In the genomic region with DNA sequence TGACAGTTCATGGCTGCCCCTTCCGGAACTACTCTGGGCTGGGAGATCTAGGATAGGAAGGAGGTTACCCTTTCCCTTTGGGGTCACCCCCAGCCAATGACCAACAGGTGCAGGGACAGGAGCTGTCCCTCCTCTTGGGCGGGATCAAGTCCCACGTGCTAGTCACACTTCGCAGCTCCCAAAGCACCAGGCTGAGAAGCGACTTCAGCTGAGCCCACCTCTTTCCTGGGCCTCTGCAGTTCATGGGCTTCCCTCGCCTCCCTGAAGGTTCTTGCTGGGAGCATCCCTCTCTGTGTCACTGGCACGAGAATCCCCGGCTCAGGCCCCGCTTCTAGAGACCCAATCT, we compare ENCODE assay signal across 14 cellular contexts.
DNase-seq lines count a peak whose midpoint lies in the region; TF ChIP-seq lines count a peak whose summit lies in the region.
"Had no signal": no experiment of that assay in that cellular context is flagged by ENCODE, and none has a peak within 500 bp of the region (broad histone marks: within the 10 kb centered on the region; RNA-seq: fewer than 3 reads in every experiment).

No MANE protein-coding gene starts in this region.

- no peaks in the 10 kb centered on the region for H3K27me3 ChIP-seq in neutrophil
- H3K27me3 ChIP-seq in tibial artery, result no peaks in the 10 kb centered on the region
- H3K27me3 ChIP-seq: MG63 had no signal

- no peak for TF ChIP-seq RAD21 in Ishikawa (IDR thresholded peaks at IDR 0.05; ENCODE audit: low read depth)

- H3K9me3 ChIP-seq in neutrophil, result no peaks in the 10 kb centered on the region
- no peaks in the 10 kb centered on the region for H3K9me3 ChIP-seq in tibial artery
- H3K9me3 ChIP-seq: MG63 had no signal

- H3K27ac ChIP-seq in neutrophil, result peak overlapping the region; percentile 46
- peak overlapping the region; percentile 28 to 51 for H3K27ac ChIP-seq in tibial artery
- H3K27ac ChIP-seq: VCaP had no signal

- H3K27ac Mint-ChIP-seq in brain, result peak overlapping the region in 3 of 5 experiments; percentile 53 to 98 (median 93)

- no peaks in the 10 kb centered on the region for H3K27me3 Mint-ChIP-seq in brain

- no peak for TF ChIP-seq CTCF in brain (conservative IDR thresholded peaks at IDR 0.05)
- no peak for TF ChIP-seq CTCF in neutrophil (IDR thresholded peaks at IDR 0.05)
- no peak for TF ChIP-seq CTCF in tibial artery (IDR thresholded peaks at IDR 0.05)

- H3K4me3 ChIP-seq in neutrophil (ENCODE audit: low read depth in 1 of 2, low read length in 1 of 2) (no peak overlapping the region), tibial artery (no peak overlapping the region)
- H3K4me3 ChIP-seq: MG63 had no signal

- no peak for TF ChIP-seq EP300 in Ishikawa (IDR thresholded peaks at IDR 0.05; ENCODE audit: borderline replicate concordance)

- peaks cover 13% of the 10 kb centered on the region for H3K36me3 ChIP-seq in neutrophil
- no peaks in the 10 kb centered on the region for H3K36me3 ChIP-seq in tibial artery
- H3K36me3 ChIP-seq: MG63 had no signal

- H3K4me1 Mint-ChIP-seq in brain, result peaks cover 66% of the 10 kb centered on the region

- peaks cover 0 to 3% (median 0%) of the 10 kb centered on the region in 5 experiments for H3K9me3 Mint-ChIP-seq in brain
- H3K9me3 Mint-ChIP-seq: CD14-positive monocyte had no signal

- intact Hi-C loops in tibial artery (cut with DNase I; ENCODE audit: low total_unique reads), result no loop called here

- no peak overlapping the region for H3K4me3 Mint-ChIP-seq in brain
- H3K4me3 Mint-ChIP-seq: CD14-positive monocyte had no signal

- DNase-seq in tibial artery (no peak), HCEC 1CT (no peak), germinal center (ENCODE audit: low spot score) (no peak), H4 (ENCODE audit: low spot score) (no peak)
- DNase-seq: EL; MG63; NCI-H2029; NCI-H526 treated with DMSO at 0.1 percent for 48 hours; stimulated activated naive CD8-positive, alpha-beta T cell treated with anti-CD3 and anti-CD28 coated beads, Interleukin-15, Interleukin-2, amounts not matched to agents 100 U/mL and 50 U/mL, for 24 hours had no signal

- peaks cover 9% of the 10 kb centered on the region for H3K36me3 Mint-ChIP-seq in brain

- H3K4me1 ChIP-seq in neutrophil (ENCODE audit: control insufficient read depth in 1 of 2, insufficient read depth in 1 of 2, low read depth in 1 of 2, low read length in 1 of 2) (peaks cover 16 to 24% of the 10 kb centered on the region in 2 experiments), tibial artery (peaks cover 0 to 76% (median 9%) of the 10 kb centered on the region in 4 donors)

TF ChIP-seq in Ishikawa, 13 proteins besides CTCF, POLR2A, EP300 and RAD21:
- no peak for TF ChIP-seq CEBPB (IDR thresholded peaks at IDR 0.05)
- TF ChIP-seq FOXM1 (IDR thresholded peaks at IDR 0.05; ENCODE audit: borderline replicate concordance, low read depth), result no peak
- TF ChIP-seq TCF12 (IDR thresholded peaks at IDR 0.05; ENCODE audit: low read depth), result no peak
- no peak for TF ChIP-seq YY1 (IDR thresholded peaks at IDR 0.05; ENCODE audit: low read depth)
- TF ChIP-seq ZBTB7A (IDR thresholded peaks at IDR 0.05; ENCODE audit: low read depth), result no peak
- TF ChIP-seq, protein P1, sequence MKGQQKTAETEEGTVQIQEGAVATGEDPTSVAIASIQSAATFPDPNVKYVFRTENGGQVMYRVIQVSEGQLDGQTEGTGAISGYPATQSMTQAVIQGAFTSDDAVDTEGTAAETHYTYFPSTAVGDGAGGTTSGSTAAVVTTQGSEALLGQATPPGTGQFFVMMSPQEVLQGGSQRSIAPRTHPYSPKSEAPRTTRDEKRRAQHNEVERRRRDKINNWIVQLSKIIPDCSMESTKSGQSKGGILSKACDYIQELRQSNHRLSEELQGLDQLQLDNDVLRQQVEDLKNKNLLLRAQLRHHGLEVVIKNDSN (IDR thresholded peaks at IDR 0.05), result no peak
- TF ChIP-seq TEAD4 (IDR thresholded peaks at IDR 0.05), result no peak
- no peak for TF ChIP-seq CREB1 (IDR thresholded peaks at IDR 0.05; ENCODE audit: low read depth)
- TF ChIP-seq, protein P2, sequence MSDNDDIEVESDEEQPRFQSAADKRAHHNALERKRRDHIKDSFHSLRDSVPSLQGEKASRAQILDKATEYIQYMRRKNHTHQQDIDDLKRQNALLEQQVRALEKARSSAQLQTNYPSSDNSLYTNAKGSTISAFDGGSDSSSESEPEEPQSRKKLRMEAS (IDR thresholded peaks at IDR 0.05), result peak; percentile 86
